8 cellular contexts compared by ENCODE assay signal in genomic region chr14:75310295-75311059, GRCh38. TPM values are rescaled to one million over a fixed set of nuclear protein-coding genes. Genes with fewer than 3 reads are reported as not detected.
DNase-seq lines count a peak whose midpoint lies in the region; ATAC-seq and TF ChIP-seq lines count a peak whose summit lies in the region.

No MANE protein-coding gene starts in this region.

- no peak overlapping the region for H3K4me3 Mint-ChIP-seq in progenitor cell of endocrine pancreas (ENCODE audit: low read depth)

- H3K9me3 Mint-ChIP-seq in progenitor cell of endocrine pancreas (ENCODE audit: low read depth) = no peaks in the 10 kb centered on the region

- no peaks in the 10 kb centered on the region for H3K27me3 ChIP-seq in HUES64 (ENCODE audit: insufficient read depth, low read length)

- H3K4me3 ChIP-seq in HUES64 (ENCODE audit: low read length) = no peak overlapping the region

- no peaks in the 10 kb centered on the region for H3K9me3 ChIP-seq in HUES64 (ENCODE audit: insufficient read depth, low read depth, low read length)

- peaks cover 8% of the 10 kb centered on the region; the same call in 1 of the 2 replicates for H3K4me1 ChIP-seq in HUES64 (ENCODE audit: insufficient read depth, low read length)

- no peaks in the 10 kb centered on the region for H3K36me3 Mint-ChIP-seq in progenitor cell of endocrine pancreas (ENCODE audit: insufficient read depth)

- no peaks in the 10 kb centered on the region for H3K36me3 ChIP-seq in HUES64 (ENCODE audit: insufficient read depth, low read length)

- DNase-seq in amniotic stem cell (lab: John Stamatoyannopoulos, UW) = peak; percentile 42
- DNase-seq in left cardiac atrium = peak; percentile 93
- no peak for DNase-seq in progenitor cell of endocrine pancreas (ENCODE audit: low spot score, unreplicated experiment)
- DNase-seq in stimulated activated CD8-positive, alpha-beta memory T cell treated with anti-CD3 and anti-CD28 coated beads, Interleukin-4, amount 100 ng/mL, for 48 hours = no peak

- no peak for TF ChIP-seq CTCF in progenitor cell of endocrine pancreas (IDR thresholded peaks at IDR 0.05; ENCODE audit: unreplicated experiment)

- H3K27ac Mint-ChIP-seq in progenitor cell of endocrine pancreas = peak overlapping the region; percentile 75

- H3K9ac ChIP-seq in HUES64 (ENCODE audit: low read depth, low read length) = no peak overlapping the region

- ATAC-seq in left cardiac atrium (peak; percentile 88 to 95), HG02938 (IDR thresholded peaks at IDR 0.05; ENCODE audit: unreplicated experiment) (no peak), GM21447 (IDR thresholded peaks at IDR 0.05; ENCODE audit: unreplicated experiment) (no peak), HG03354 (IDR thresholded peaks at IDR 0.05; ENCODE audit: poor library complexity, severe bottlenecking, unreplicated experiment) (no peak)

- intact Hi-C loops in left cardiac atrium (cut with DNase I) = loop anchor here in 1 of 2 donors (5.0 kb wide), 1 partner anchor 117 kb away; the partner anchor contains the start of gene JDP2

- peaks cover 6% of the 10 kb centered on the region for H3K4me1 Mint-ChIP-seq in progenitor cell of endocrine pancreas (ENCODE audit: low read depth)

- 33% methylated on average over 11 of the region's 11 CpGs for WGBS in HUES64

- no peaks in the 10 kb centered on the region for H3K27me3 Mint-ChIP-seq in progenitor cell of endocrine pancreas

- peak overlapping the region; percentile 62 for H3K27ac ChIP-seq in HUES64 (ENCODE audit: low read depth, low read length)

RNA-seq across cellular contexts. Expression of gene FOS, which starts 31.8 kb away (rescaled TPM):
- 11.4 TPM for polyA plus RNA-seq in HUES64 (2013, experiment 1 of 2)
- polyA plus RNA-seq in HUES64 (2013, experiment 2 of 2) = 10.3 TPM
- total RNA-seq in left cardiac atrium (100 to 1,000 TPM in 1 of 2 donors, 10 to 100 TPM in 1; 69.4 to 160 TPM), progenitor cell of endocrine pancreas (73.7 and 88.8 TPM in 2 replicates)

Comparison
In these comparisons a context has a peak if more than half of its experiments do, and no peak if none do; other contexts are left out.
1. DNase-seq: peak in amniotic stem cell (single experiment) and left cardiac atrium (single experiment); none in progenitor cell of endocrine pancreas (single experiment) and stimulated activated CD8-positive, alpha-beta memory T cell treated with anti-CD3 and anti-CD28 coated beads, Interleukin-4, amount 100 ng/mL, for 48 hours (single experiment).
2. ATAC-seq: peak in left cardiac atrium (2 of 2); none in HG02938 (single experiment), GM21447 (single experiment) and HG03354 (single experiment).